19 cellular contexts compared by ENCODE assay signal in the genomic region with DNA sequence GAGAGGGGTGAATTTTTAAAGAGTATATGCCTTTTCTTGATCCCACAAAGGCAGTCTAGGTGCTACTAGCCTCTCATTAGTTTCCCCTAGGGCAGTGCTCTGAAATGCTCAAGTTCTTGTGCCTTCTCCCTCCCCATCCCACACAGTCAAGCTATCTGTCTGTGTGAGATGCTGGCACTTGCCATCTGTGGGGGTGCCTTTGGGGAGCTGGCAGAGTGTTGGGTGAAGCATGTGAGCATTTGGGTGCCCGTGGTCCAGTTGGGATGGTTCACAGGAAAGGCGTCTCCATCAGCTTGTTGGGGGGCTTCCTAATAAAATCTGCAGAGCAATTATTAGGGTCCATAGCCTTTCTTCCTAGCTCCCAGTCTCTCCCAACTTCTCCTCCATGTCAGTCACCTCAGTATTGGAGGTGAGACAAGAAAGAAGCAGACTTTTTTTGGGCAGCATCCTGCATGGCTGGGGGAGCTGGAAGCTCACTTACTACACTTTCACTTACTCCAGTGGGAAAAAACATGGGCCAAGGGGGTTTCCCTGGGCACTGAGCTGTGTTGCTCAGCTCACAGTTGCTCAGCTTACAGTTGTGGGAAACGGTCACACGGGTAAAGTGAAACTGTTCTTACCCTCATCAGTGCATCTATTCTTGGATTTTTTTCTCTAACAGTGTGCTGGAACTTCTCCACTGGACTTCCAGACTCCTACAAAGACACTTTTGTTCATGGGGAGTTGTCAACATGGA. TPM values are rescaled to one million over a fixed set of nuclear protein-coding genes. Genes with fewer than 3 reads are reported as not detected.
DNase-seq lines count a peak whose midpoint lies in the region; ATAC-seq and TF ChIP-seq lines count a peak whose summit lies in the region.
"Had no signal": no experiment of that assay in that cellular context is flagged by ENCODE, and none has a peak within 500 bp of the region (broad histone marks: within the 10 kb centered on the region; RNA-seq: fewer than 3 reads in every experiment).

No MANE protein-coding gene starts in this region.

- H3K27ac ChIP-seq in spleen, result no peak overlapping the region
- H3K27ac ChIP-seq: A549, breast epithelium, foreskin keratinocyte had no signal

- H3K4me1 ChIP-seq in spleen, result peaks cover 0 to 14% (median 6%) of the 10 kb centered on the region in 6 donors
- H3K4me1 ChIP-seq: A549, breast epithelium had no signal

- DNase-seq in activated CD8-positive, alpha-beta memory T cell treated with anti-CD3 and anti-CD28 coated beads, Interleukin-2, amount 50 U/mL, for 48 hours, result peak; percentile 22
- DNase-seq in activated CD8-positive, alpha-beta memory T cell treated with anti-CD3 and anti-CD28 coated beads for 24 hours, result no peak
- DNase-seq in spleen, result peak; percentile 40
- no peak for DNase-seq in NCI-H524 (lab: John Stamatoyannopoulos, UW)
- DNase-seq: foreskin keratinocyte, MM.1S, occipital lobe had no signal

- peaks cover 0 to 10% (median 3%) of the 10 kb centered on the region in 8 donors for H3K9me3 ChIP-seq in spleen
- H3K9me3 ChIP-seq: A549 had no signal

- no peak for TF ChIP-seq POLR2A in spleen (IDR thresholded peaks at IDR 0.05)

- peak; percentile 80 for ATAC-seq in GM21619 (IDR thresholded peaks at IDR 0.05; ENCODE audit: unreplicated experiment)
- ATAC-seq in HG03469 (IDR thresholded peaks at IDR 0.05; ENCODE audit: unreplicated experiment), result peak; percentile 68
- no peak for ATAC-seq in HG03175 (IDR thresholded peaks at IDR 0.05; ENCODE audit: unreplicated experiment)
- ATAC-seq in GM19467 (IDR thresholded peaks at IDR 0.05; ENCODE audit: unreplicated experiment), result no peak
- ATAC-seq: A549; CD8-positive, alpha-beta T cell; foreskin keratinocyte; GM23338 had no signal

- no peaks in the 10 kb centered on the region for H3K36me3 ChIP-seq in spleen
- H3K36me3 ChIP-seq: breast epithelium had no signal

- H3K27me3 ChIP-seq in spleen (replicated peaks in 1 of 7), result no peaks in the 10 kb centered on the region
- H3K27me3 ChIP-seq: breast epithelium, foreskin keratinocyte had no signal

- intact Hi-C loops in spleen (cut with DNase I; ENCODE audit: low total_unique reads), result no loop called here

- 71 to 83% (median 80%) methylated on average over 4 of the region's 4 CpGs for WGBS in spleen, 5 donors

- H3K4me3 ChIP-seq in spleen, result no peak overlapping the region
- H3K4me3 ChIP-seq: A549, breast epithelium, GM23338, smooth muscle cell had no signal

- no peak for TF ChIP-seq CTCF in spleen (IDR thresholded peaks at IDR 0.05 in 8 of 11, conservative IDR thresholded peaks at IDR 0.05 in 3 of 11)

RNA-seq across cellular contexts. Expression of a gene that starts 29.3 kb away (rescaled TPM):
- 1 to 10 TPM in 6 of 7 donors, under 1 TPM in 1; 0.64 to 8.0 (median 4.7) TPM for total RNA-seq in spleen
- 1 to 10 TPM; 1.9 to 3.2 (median 2.0) TPM for polyA plus RNA-seq in spleen
- total RNA-seq: CD8-positive, alpha-beta T cell; foreskin keratinocyte; mononuclear cell; SK-MEL-5 had no signal
- polyA plus RNA-seq: foreskin keratinocyte had no signal

RNA-seq across cellular contexts. Expression of a gene that starts 33.8 kb away (rescaled TPM):
- total RNA-seq in spleen, result not detected
- not detected for polyA plus RNA-seq in spleen
- total RNA-seq: activated CD8-positive, alpha-beta memory T cell treated with anti-CD3 and anti-CD28 coated beads for 36 hours; CD8-positive, alpha-beta T cell; foreskin keratinocyte; GM23338; mononuclear cell; occipital lobe; SK-MEL-5; smooth muscle cell had no signal
- polyA plus RNA-seq: A549, foreskin keratinocyte, GM23338, smooth muscle cell had no signal

RNA-seq across cellular contexts. Expression of a gene that starts 49.2 kb away (rescaled TPM):
- 1,000 to 10,000 TPM in 6 of 7 donors, 100 to 1,000 TPM in 1; 901 to 3,930 (median 1,217) TPM for total RNA-seq in spleen
- polyA plus RNA-seq in spleen, result 1,000 to 10,000 TPM; 3,976 to 6,688 (median 5,664) TPM

Comparison
In these comparisons a context has a peak if more than half of its experiments do, and no peak if none do; other contexts are left out.
1. DNase-seq: peak in activated CD8-positive, alpha-beta memory T cell treated with anti-CD3 and anti-CD28 coated beads, Interleukin-2, amount 50 U/mL, for 48 hours (single experiment) and spleen (single experiment); none in activated CD8-positive, alpha-beta memory T cell treated with anti-CD3 and anti-CD28 coated beads for 24 hours (single experiment) and NCI-H524 (0 of 2).
2. ATAC-seq: peak in GM21619 (single experiment) and HG03469 (single experiment); none in HG03175 (single experiment) and GM19467 (single experiment).